ENCODE assay signal across 8 cellular contexts in genomic region chr4:22857411-22857810, GRCh38.
"Had no signal": no experiment of that assay in that cellular context is flagged by ENCODE, and none has a peak within 500 bp of the region (broad histone marks: within the 10 kb centered on the region; RNA-seq: fewer than 3 reads in every experiment).

No MANE protein-coding gene starts in this region.

- ATAC-seq: GM12878 had no signal

- H3K4me3 ChIP-seq: GM12878 had no signal

- DNase-seq: GDM1, GF-D8 had no signal

- FAIRE-seq: G401.6, GM12878, GM12891, GM12892, GM18507, GM19239 had no signal
